9 cellular contexts compared by ENCODE assay signal in genomic region chr12:52531563-52532300, GRCh38. TPM values are rescaled to one million over a fixed set of nuclear protein-coding genes. Genes with fewer than 3 reads are reported as not detected.
"Had no signal": no experiment of that assay in that cellular context is flagged by ENCODE, and none has a peak within 500 bp of the region (broad histone marks: within the 10 kb centered on the region; RNA-seq: fewer than 3 reads in every experiment).

No MANE protein-coding gene starts in this region.

- H3K9me3 ChIP-seq: tibial nerve had no signal

- H3K36me3 ChIP-seq: cardiac muscle cell, tibial nerve had no signal

- H3K27me3 ChIP-seq: cardiac muscle cell, dorsolateral prefrontal cortex, tibial nerve had no signal

- DNase-seq: hippocampal formation; stimulated activated CD4-positive, alpha-beta T cell treated with anti-CD3 and anti-CD28 coated beads, Interleukin-4, amount 100 ng/mL, for 24 hours had no signal

- H3K27me3 Mint-ChIP-seq: stimulated activated naive CD8-positive, alpha-beta T cell treated with anti-CD3 and anti-CD28 coated beads, Interleukin-15, Interleukin-2, amounts not matched to agents 100 ng/mL and 50 ng/mL, for 24 hours had no signal

- H3K9me3 Mint-ChIP-seq: stimulated activated naive CD8-positive, alpha-beta T cell treated with anti-CD3 and anti-CD28 coated beads, Interleukin-15, Interleukin-2, amounts not matched to agents 100 ng/mL and 50 ng/mL, for 24 hours had no signal

- H3K4me3 Mint-ChIP-seq: stimulated activated naive CD8-positive, alpha-beta T cell treated with anti-CD3 and anti-CD28 coated beads, Interleukin-15, Interleukin-2, amounts not matched to agents 100 ng/mL and 50 ng/mL, for 24 hours had no signal

- H3K4me1 ChIP-seq: tibial nerve had no signal

- H3K27ac ChIP-seq: cardiac muscle cell, dorsolateral prefrontal cortex, epithelial cell of prostate, tibial nerve had no signal

- H3K4me3 ChIP-seq: cardiac muscle cell, dorsolateral prefrontal cortex, tibial nerve had no signal

- H3K27ac Mint-ChIP-seq: stimulated activated naive CD8-positive, alpha-beta T cell treated with anti-CD3 and anti-CD28 coated beads, Interleukin-15, Interleukin-2, amounts not matched to agents 100 ng/mL and 50 ng/mL, for 24 hours had no signal

RNA-seq across cellular contexts. Expression of gene KRT5, which starts 11.5 kb away (rescaled TPM):
- total RNA-seq: cardiac muscle cell, liver, mucosa of gallbladder had no signal

RNA-seq across cellular contexts. Expression of gene KRT71, which starts 21.2 kb away (rescaled TPM):
- total RNA-seq: cardiac muscle cell, liver, mucosa of gallbladder, tibial nerve had no signal
- polyA plus RNA-seq: cardiac muscle cell, liver had no signal

RNA-seq across cellular contexts. Expression of gene KRT6A, which starts 38.7 kb away (rescaled TPM):
- total RNA-seq: cardiac muscle cell, mucosa of gallbladder had no signal

RNA-seq across cellular contexts. Expression of gene KRT74, which starts 41.9 kb away (rescaled TPM):
- total RNA-seq: cardiac muscle cell, dorsolateral prefrontal cortex, liver, mucosa of gallbladder, tibial nerve had no signal
- polyA plus RNA-seq: cardiac muscle cell, liver had no signal

RNA-seq across cellular contexts. Expression of gene KRT6C, which starts 58.1 kb away (rescaled TPM):
- total RNA-seq: cardiac muscle cell, dorsolateral prefrontal cortex, mucosa of gallbladder, tibial nerve had no signal
- polyA plus RNA-seq: cardiac muscle cell, liver had no signal
